In the genomic region with DNA sequence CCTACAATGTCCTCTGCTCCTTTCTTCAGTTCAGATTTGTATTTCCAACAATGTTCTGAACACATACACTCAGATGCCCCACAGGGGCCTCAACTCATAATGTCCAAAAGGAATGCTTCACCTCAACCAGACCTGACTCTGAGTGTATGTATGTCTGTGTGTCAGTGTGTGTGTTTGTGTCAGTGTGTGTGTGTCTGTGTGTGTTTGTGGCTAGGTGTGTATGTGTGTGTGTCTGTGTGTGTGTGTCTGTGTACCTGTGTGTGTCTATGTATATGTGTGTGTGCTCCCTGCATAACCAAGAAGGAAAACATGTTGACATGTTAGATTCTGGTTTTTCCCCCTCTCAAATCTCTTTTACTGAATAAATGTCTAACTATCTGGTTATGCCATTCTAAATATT, we compare ENCODE assay signal across 24 cellular contexts.
A peak's percentile ranks its signal among the peaks of the same experiment; 100 is the strongest.
DNase-seq lines count a peak whose midpoint lies in the region; ATAC-seq, FAIRE-seq and TF ChIP-seq lines count a peak whose summit lies in the region.
"Had no signal": no experiment of that assay in that cellular context is flagged by ENCODE, and none has a peak within 500 bp of the region (broad histone marks: within the 10 kb centered on the region; RNA-seq: fewer than 3 reads in every experiment).

No MANE protein-coding gene starts in this region.

- H3K27me3 ChIP-seq in K562 (ENCODE audit: control insufficient read depth in 2 of 2, insufficient read depth in 2 of 2, low read length in 2 of 2) (peaks cover 0 to 4% of the 10 kb centered on the region in 2 experiments; a peak in 1 of 5 replicates), neuronal stem cell (ENCODE audit: control insufficient read depth in 3 of 3, insufficient read depth in 3 of 3, low read depth in 1 of 3, low read length in 3 of 3) (no peaks in the 10 kb centered on the region)
- H3K27me3 ChIP-seq: BLaER1 treated with 17β-estradiol and CSF1 and Interleukin-3, amounts not matched to agents 10 nM and 100 nM had no signal

- no peak overlapping the region for H2BK5ac ChIP-seq in neuronal stem cell (ENCODE audit: low read length)

- H3K9me3 ChIP-seq in K562 (replicated peaks; ENCODE audit: control insufficient read depth, insufficient read depth, low read depth, low read length) (no peaks in the 10 kb centered on the region), neuronal stem cell (replicated peaks in 1 of 2; ENCODE audit: control insufficient read depth in 2 of 2, insufficient read depth in 1 of 2, low read depth in 1 of 2, low read length in 2 of 2) (no peaks in the 10 kb centered on the region)
- H3K9me3 ChIP-seq: A549; BLaER1 treated with 17β-estradiol and CSF1 and Interleukin-3, amounts not matched to agents 10 nM and 100 nM; Caco-2 had no signal

- POLR2A ChIA-PET in K562 (lab: Yijun Ruan, JAX) = interaction anchor here (0.7 kb wide), 1 partner anchor 15 kb away, joined by 3 read pairs; no protein-coding TSS in a partner anchor
- POLR2A ChIA-PET in activated CD4-positive, alpha-beta memory T cell treated with anti-CD3 and anti-CD28 coated beads for 36 hours (lab: Charles Lee) = no interaction called here

- CTCF ChIA-PET in K562 (lab: Yijun Ruan, JAX; ENCODE audit: low intra/inter-chr PET ratio) = no interaction called here
- CTCF ChIA-PET in activated CD4-positive, alpha-beta memory T cell treated with anti-CD3 and anti-CD28 coated beads for 36 hours (lab: Charles Lee) = no interaction called here

- FAIRE-seq in GM12892 (lab: Jason Lieb, UNC) (peak; percentile 33), HTR-8/SVneo (lab: Jason Lieb, UNC) (peak; percentile 79), K562 (lab: Jason Lieb, UNC) (peak; percentile 32)
- FAIRE-seq: A549, D721Med, GM12878, GM19239 had no signal

- H3K4me2 ChIP-seq in K562 (ENCODE audit: insufficient read depth, low read length) (no peak overlapping the region), neuronal stem cell (ENCODE audit: insufficient read depth, low read length, poor library complexity, severe bottlenecking) (no peak overlapping the region)
- H3K4me2 ChIP-seq: A549; BLaER1 treated with 17β-estradiol and CSF1 and Interleukin-3, amounts not matched to agents 10 nM and 100 nM had no signal

- in situ Hi-C loops in K562 (cut with MboI) = no loop called here

- H3K36me3 ChIP-seq in K562 (ENCODE audit: control insufficient read depth, insufficient read depth, low read length) (no peaks in the 10 kb centered on the region), neuronal stem cell (replicated peaks in 1 of 2; ENCODE audit: control insufficient read depth in 2 of 2, insufficient read depth in 2 of 2, low read length in 2 of 2) (no peaks in the 10 kb centered on the region)
- H3K36me3 ChIP-seq: BLaER1 treated with 17β-estradiol and CSF1 and Interleukin-3, amounts not matched to agents 10 nM and 100 nM had no signal

- H3K4me1 ChIP-seq in K562 (replicated peaks in 1 of 2; ENCODE audit: control insufficient read depth in 2 of 2, insufficient read depth in 2 of 2, low read length in 2 of 2) (no peaks in the 10 kb centered on the region), neuronal stem cell (ENCODE audit: control insufficient read depth in 2 of 2, insufficient read depth in 1 of 2, low read depth in 1 of 2, low read length in 2 of 2) (peaks cover 0 to 2% of the 10 kb centered on the region in 2 donors)
- H3K4me1 ChIP-seq: Caco-2 had no signal

- H3K18ac ChIP-seq in neuronal stem cell (ENCODE audit: low read length) = no peak overlapping the region

- H3K79me1 ChIP-seq in neuronal stem cell (ENCODE audit: low read depth, low read length) = no peaks in the 10 kb centered on the region

- no peak for TF ChIP-seq RAD21 in K562 (CRISPR knock-in tag; conservative IDR thresholded peaks at IDR 0.05 in 1 of 2, IDR thresholded peaks at IDR 0.05 in 1 of 2)

- no peak overlapping the region for H2AK5ac ChIP-seq in neuronal stem cell (ENCODE audit: low read depth, low read length)

- no peak overlapping the region for H3K4ac ChIP-seq in neuronal stem cell (ENCODE audit: low read length)

- no peak overlapping the region for H4K91ac ChIP-seq in neuronal stem cell (ENCODE audit: low read depth, low read length, poor library complexity)

- no peak overlapping the region for H2BK120ac ChIP-seq in neuronal stem cell (ENCODE audit: low read depth, low read length)

- peak overlapping the region; percentile 82 for H2BK12ac ChIP-seq in neuronal stem cell (ENCODE audit: low read length)

- H3K4me3 Mint-ChIP-seq in activated CD4-positive, alpha-beta memory T cell treated with anti-CD3 and anti-CD28 coated beads for 36 hours = no peak overlapping the region
- H3K4me3 Mint-ChIP-seq: B cell; CD4-positive, alpha-beta T cell; CD8-positive, alpha-beta T cell had no signal

- H3K27ac ChIP-seq in K562 (ENCODE audit: extremely low read depth, low read depth, low read length) (no peak overlapping the region), neuronal stem cell (replicated peaks; ENCODE audit: low read length) (no peak overlapping the region)
- H3K27ac ChIP-seq: 22Rv1; BLaER1 treated with 17β-estradiol and CSF1 and Interleukin-3, amounts not matched to agents 10 nM and 100 nM; C4-2B had no signal

- TF ChIP-seq CTCF in K562 (IDR thresholded peaks at IDR 0.05 in 2 of 3, conservative IDR thresholded peaks at IDR 0.05 in 1 of 3; ENCODE audit: insufficient read depth in 2 of 3, low read depth in 1 of 3, low read length in 3 of 3) = no peak

- no peak overlapping the region for H3K27ac Mint-ChIP-seq in activated CD4-positive, alpha-beta memory T cell treated with anti-CD3 and anti-CD28 coated beads for 36 hours
- H3K27ac Mint-ChIP-seq: B cell; CD4-positive, alpha-beta T cell; CD8-positive, alpha-beta T cell had no signal

- H3K4me1 Mint-ChIP-seq in activated CD4-positive, alpha-beta memory T cell treated with anti-CD3 and anti-CD28 coated beads for 36 hours (ENCODE audit: low read depth) = no peaks in the 10 kb centered on the region
- H3K4me1 Mint-ChIP-seq: B cell had no signal

- H3K27me3 Mint-ChIP-seq in activated CD4-positive, alpha-beta memory T cell treated with anti-CD3 and anti-CD28 coated beads for 36 hours = peaks cover 4% of the 10 kb centered on the region

- H3K4me3 ChIP-seq in K562 = no peak overlapping the region
- no peak overlapping the region for H3K4me3 ChIP-seq in neuronal stem cell (ENCODE audit: low read length in 2 of 2)
- H3K4me3 ChIP-seq: A549; BLaER1 treated with 17β-estradiol and CSF1 and Interleukin-3, amounts not matched to agents 10 nM and 100 nM; GM12878 had no signal

- H3K9me1 ChIP-seq in K562 (ENCODE audit: control insufficient read depth, insufficient read depth, low read length) = no peaks in the 10 kb centered on the region

- H2BK15ac ChIP-seq in neuronal stem cell (ENCODE audit: low read length) = no peak overlapping the region

- no peaks in the 10 kb centered on the region for H4K20me1 ChIP-seq in K562 (replicated peaks; ENCODE audit: control insufficient read depth, insufficient read depth, low read length)
- H4K20me1 ChIP-seq: BLaER1 treated with 17β-estradiol and CSF1 and Interleukin-3, amounts not matched to agents 10 nM and 100 nM had no signal

- no peak for TF ChIP-seq EP300 in K562 (IDR thresholded peaks at IDR 0.05; ENCODE audit: low read length)

- no peak overlapping the region for H3K23ac ChIP-seq in neuronal stem cell (ENCODE audit: low read depth, low read length, poor library complexity)

- DNase-seq in GM12892 (ENCODE audit: insufficient read length) = no peak
- DNase-seq in HTR-8/SVneo (ENCODE audit: insufficient read length, low spot score) = no peak
- no peak for DNase-seq in K562 (ENCODE audit: extremely low read depth in 1 of 4, low spot score in 3 of 4)
- DNase-seq in neuronal stem cell (ENCODE audit: low spot score) = no peak
- DNase-seq in activated CD4-positive, alpha-beta memory T cell treated with anti-CD3 and anti-CD28 coated beads for 36 hours = no peak
- DNase-seq in HuH-7.5 (ENCODE audit: low spot score) = no peak
- no peak for DNase-seq in stimulated activated CD4-positive, alpha-beta T cell treated with anti-CD3 and anti-CD28 coated beads, Interleukin-2, amount 100 ng/mL, for 48 hours
- DNase-seq: AML-193; Caco-2; Calu3; CD4-positive, alpha-beta T cell; CD8-positive, alpha-beta T cell; DND-41; EL; GDM1 had no signal

- no peak overlapping the region for H3K9ac ChIP-seq in K562 (ENCODE audit: insufficient read depth in 1 of 2, low read depth in 2 of 2, low read length in 2 of 2)
- no peak overlapping the region for H3K9ac ChIP-seq in neuronal stem cell (ENCODE audit: low read depth, low read length, poor library complexity)
- H3K9ac ChIP-seq: BLaER1 treated with 17β-estradiol and CSF1 and Interleukin-3, amounts not matched to agents 10 nM and 100 nM had no signal

- no peaks in the 10 kb centered on the region for H3K79me2 ChIP-seq in K562 (ENCODE audit: control insufficient read depth, insufficient read depth, low read length)

- TF ChIP-seq POLR2A in GM12892 (IDR thresholded peaks at IDR 0.05; ENCODE audit: low read depth, low read length) = no peak
- TF ChIP-seq POLR2A in K562 (conservative IDR thresholded peaks at IDR 0.05) = no peak

- intact Hi-C loops in K562 (cut with micrococcal nuclease) = no loop called here
- intact Hi-C loops in activated CD4-positive, alpha-beta memory T cell treated with anti-CD3 and anti-CD28 coated beads for 36 hours (cut with micrococcal nuclease) = no loop called here

- H3K36me3 Mint-ChIP-seq in activated CD4-positive, alpha-beta memory T cell treated with anti-CD3 and anti-CD28 coated beads for 36 hours = no peaks in the 10 kb centered on the region
- H3K36me3 Mint-ChIP-seq: CD8-positive, alpha-beta T cell had no signal

- H2AFZ ChIP-seq in K562 (ENCODE audit: low read depth, low read length) = no peak overlapping the region
- no peak overlapping the region for H2AFZ ChIP-seq in neuronal stem cell (ENCODE audit: low read length)

- no peak overlapping the region for H4K8ac ChIP-seq in neuronal stem cell (ENCODE audit: low read depth, low read length)

- H3K14ac ChIP-seq in neuronal stem cell (ENCODE audit: low read length) = no peak overlapping the region

- BruUV-seq in K562 (replicated peaks; lab: Mats Ljungman, UMichigan) = no TSS peak

- H3K9me3 Mint-ChIP-seq in activated CD4-positive, alpha-beta memory T cell treated with anti-CD3 and anti-CD28 coated beads for 36 hours = no peaks in the 10 kb centered on the region
- H3K9me3 Mint-ChIP-seq: CD4-positive, alpha-beta T cell; CD8-positive, alpha-beta T cell had no signal

- ATAC-seq in K562 (no peak), HG03469 (IDR thresholded peaks at IDR 0.05; ENCODE audit: unreplicated experiment) (no peak)
- ATAC-seq: CD8-positive, alpha-beta T cell; GM12878 had no signal

TF ChIP-seq in K562, 482 proteins besides CTCF, POLR2A, EP300 and RAD21 (continues in another document):
- no peak for TF ChIP-seq FOXJ3 (CRISPR knock-in tag; IDR thresholded peaks at IDR 0.05)
